9 cellular contexts compared by ENCODE assay signal in the genomic region with DNA sequence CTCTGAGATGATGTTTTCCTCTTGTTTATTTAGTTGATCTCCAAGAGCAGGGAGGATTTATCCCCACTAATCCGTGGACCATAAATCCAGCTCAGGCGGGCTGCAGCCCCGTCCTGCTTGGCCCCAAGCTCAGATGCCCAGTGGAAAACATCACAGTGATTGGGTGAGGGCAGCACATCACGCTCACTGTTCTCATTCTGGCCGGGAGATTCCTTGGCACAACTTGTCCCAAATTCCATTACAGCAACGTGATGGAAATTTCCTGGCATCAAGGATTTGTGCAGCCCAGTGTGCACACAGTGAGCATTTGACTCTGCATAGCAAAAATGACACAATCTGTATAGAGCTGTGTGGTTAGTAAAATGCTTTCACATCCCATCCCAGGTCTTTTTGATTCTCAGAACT.
DNase-seq lines count a peak whose midpoint lies in the region; ATAC-seq lines count a peak whose summit lies in the region.
"Had no signal": no experiment of that assay in that cellular context is flagged by ENCODE, and none has a peak within 500 bp of the region (broad histone marks: within the 10 kb centered on the region; RNA-seq: fewer than 3 reads in every experiment).

No MANE protein-coding gene starts in this region.

- H3K4me1 ChIP-seq in stomach smooth muscle (ENCODE audit: control insufficient read depth, insufficient read depth, low read length) = peaks cover 42% of the 10 kb centered on the region

- H3K4me1 Mint-ChIP-seq in natural killer cell treated with Interleukin-12 subunit alpha and Interleukin-12 subunit beta and Interleukin-15 and Interleukin-18, amount 100 ng/mL, for 72 hours (ENCODE audit: low read depth in 2 of 2) = no peaks in the 10 kb centered on the region
- no peaks in the 10 kb centered on the region for H3K4me1 Mint-ChIP-seq in activated CD4-positive, alpha-beta T cell treated with anti-CD3 and anti-CD28 coated beads for 36 hours
- H3K4me1 Mint-ChIP-seq: activated CD4-positive, alpha-beta memory T cell treated with anti-CD3 and anti-CD28 coated beads, Interleukin-2, amount 10 ng/mL, durations not matched to agents 7 days and 5 days had no signal

- CTCF ChIA-PET in activated CD4-positive, alpha-beta T cell treated with anti-CD3 and anti-CD28 coated beads for 36 hours (lab: Charles Lee) = no interaction called here

- ATAC-seq in natural killer cell treated with Interleukin-12 subunit alpha and Interleukin-12 subunit beta and Interleukin-15 and Interleukin-18, amount 100 ng/mL, for 72 hours = no peak
- ATAC-seq in activated CD4-positive, alpha-beta T cell treated with anti-CD3 and anti-CD28 coated beads for 36 hours = no peak

- POLR2A ChIA-PET in activated CD4-positive, alpha-beta T cell treated with anti-CD3 and anti-CD28 coated beads for 36 hours (lab: Charles Lee) = no interaction called here

- H3K9me3 ChIP-seq in stomach smooth muscle (ENCODE audit: control insufficient read depth in 2 of 2, low read length in 2 of 2) = no peaks in the 10 kb centered on the region

- H3K4me3 Mint-ChIP-seq in natural killer cell treated with Interleukin-12 subunit alpha and Interleukin-12 subunit beta and Interleukin-15 and Interleukin-18, amount 100 ng/mL, for 72 hours = no peak overlapping the region
- H3K4me3 Mint-ChIP-seq in activated CD4-positive, alpha-beta T cell treated with anti-CD3 and anti-CD28 coated beads for 36 hours = no peak overlapping the region
- H3K4me3 Mint-ChIP-seq: activated CD4-positive, alpha-beta memory T cell treated with anti-CD3 and anti-CD28 coated beads, Interleukin-2, amount 10 ng/mL, durations not matched to agents 7 days and 5 days had no signal

- H3K36me3 Mint-ChIP-seq in natural killer cell treated with Interleukin-12 subunit alpha and Interleukin-12 subunit beta and Interleukin-15 and Interleukin-18, amount 100 ng/mL, for 72 hours = no peaks in the 10 kb centered on the region
- no peaks in the 10 kb centered on the region for H3K36me3 Mint-ChIP-seq in activated CD4-positive, alpha-beta T cell treated with anti-CD3 and anti-CD28 coated beads for 36 hours (ENCODE audit: low read depth)

- H3K27me3 Mint-ChIP-seq in natural killer cell treated with Interleukin-12 subunit alpha and Interleukin-12 subunit beta and Interleukin-15 and Interleukin-18, amount 100 ng/mL, for 72 hours = peaks cover 2 to 14% of the 10 kb centered on the region in 2 donors
- no peaks in the 10 kb centered on the region for H3K27me3 Mint-ChIP-seq in activated CD4-positive, alpha-beta T cell treated with anti-CD3 and anti-CD28 coated beads for 36 hours

- no peaks in the 10 kb centered on the region for H3K27me3 ChIP-seq in stomach smooth muscle (ENCODE audit: control insufficient read depth in 1 of 2, insufficient read depth in 2 of 2, low read length in 2 of 2)

- DNase-seq in HS-27A (ENCODE audit: low read depth) = peak; percentile 84
- peak in 49 of 61 donors; percentile 5 to 80 (median 48) for DNase-seq in caudate nucleus (lab: John Stamatoyannopoulos, UW)
- DNase-seq in kidney glomerular epithelial cell (lab: John Stamatoyannopoulos, UW) = peak; percentile 29
- DNase-seq in natural killer cell treated with Interleukin-12 subunit alpha and Interleukin-12 subunit beta and Interleukin-15 and Interleukin-18, amount 100 ng/mL, for 72 hours (ENCODE audit: low spot score) = no peak
- DNase-seq in NCI-H1694 (lab: John Stamatoyannopoulos, UW) = no peak
- no peak for DNase-seq in activated CD4-positive, alpha-beta T cell treated with anti-CD3 and anti-CD28 coated beads for 36 hours
- DNase-seq in HUDEP-2 (lab: John Stamatoyannopoulos, UW; ENCODE audit: unreplicated experiment in 76 of 76) = no peak
- DNase-seq: activated CD4-positive, alpha-beta memory T cell treated with anti-CD3 and anti-CD28 coated beads, Interleukin-2, amount 10 ng/mL, durations not matched to agents 7 days and 5 days had no signal

- H3K4me3 ChIP-seq in stomach smooth muscle (ENCODE audit: low read length in 2 of 2) = peak overlapping the region; percentile 33 to 40

- H3K9me3 Mint-ChIP-seq in natural killer cell treated with Interleukin-12 subunit alpha and Interleukin-12 subunit beta and Interleukin-15 and Interleukin-18, amount 100 ng/mL, for 72 hours = no peaks in the 10 kb centered on the region
- no peaks in the 10 kb centered on the region for H3K9me3 Mint-ChIP-seq in activated CD4-positive, alpha-beta T cell treated with anti-CD3 and anti-CD28 coated beads for 36 hours (ENCODE audit: low read depth)
- H3K9me3 Mint-ChIP-seq: activated CD4-positive, alpha-beta memory T cell treated with anti-CD3 and anti-CD28 coated beads, Interleukin-2, amount 10 ng/mL, durations not matched to agents 7 days and 5 days had no signal

- no peaks in the 10 kb centered on the region for H3K36me3 ChIP-seq in stomach smooth muscle (ENCODE audit: control insufficient read depth in 2 of 2, insufficient read depth in 2 of 2, low read length in 2 of 2)

- H3K27ac ChIP-seq in caudate nucleus (ENCODE audit: low read depth, low read length) (peak overlapping the region; percentile 74), stomach smooth muscle (ENCODE audit: low read length) (peak overlapping the region; percentile 93)

- peak overlapping the region; percentile 63 to 78 for H3K9ac ChIP-seq in stomach smooth muscle (ENCODE audit: low read length in 2 of 2)

- intact Hi-C loops in activated CD4-positive, alpha-beta T cell treated with anti-CD3 and anti-CD28 coated beads for 36 hours (cut with DNase I, micrococcal nuclease) = no loop called here

- no peak overlapping the region for H3K27ac Mint-ChIP-seq in natural killer cell treated with Interleukin-12 subunit alpha and Interleukin-12 subunit beta and Interleukin-15 and Interleukin-18, amount 100 ng/mL, for 72 hours
- H3K27ac Mint-ChIP-seq in activated CD4-positive, alpha-beta T cell treated with anti-CD3 and anti-CD28 coated beads for 36 hours = no peak overlapping the region
- H3K27ac Mint-ChIP-seq: activated CD4-positive, alpha-beta memory T cell treated with anti-CD3 and anti-CD28 coated beads, Interleukin-2, amount 10 ng/mL, durations not matched to agents 7 days and 5 days had no signal

Comparison
In these comparisons a context has a peak if more than half of its experiments do, and no peak if none do; other contexts are left out.
1. DNase-seq: peak in HS-27A (single experiment), caudate nucleus (49 of 61) and kidney glomerular epithelial cell (single experiment); none in natural killer cell treated with Interleukin-12 subunit alpha and Interleukin-12 subunit beta and Interleukin-15 and Interleukin-18, amount 100 ng/mL, for 72 hours (single experiment), NCI-H1694 (single experiment), activated CD4-positive, alpha-beta T cell treated with anti-CD3 and anti-CD28 coated beads for 36 hours (single experiment) and HUDEP-2 (0 of 76).